ENCODE assay signal across 14 cellular contexts in the genomic region with DNA sequence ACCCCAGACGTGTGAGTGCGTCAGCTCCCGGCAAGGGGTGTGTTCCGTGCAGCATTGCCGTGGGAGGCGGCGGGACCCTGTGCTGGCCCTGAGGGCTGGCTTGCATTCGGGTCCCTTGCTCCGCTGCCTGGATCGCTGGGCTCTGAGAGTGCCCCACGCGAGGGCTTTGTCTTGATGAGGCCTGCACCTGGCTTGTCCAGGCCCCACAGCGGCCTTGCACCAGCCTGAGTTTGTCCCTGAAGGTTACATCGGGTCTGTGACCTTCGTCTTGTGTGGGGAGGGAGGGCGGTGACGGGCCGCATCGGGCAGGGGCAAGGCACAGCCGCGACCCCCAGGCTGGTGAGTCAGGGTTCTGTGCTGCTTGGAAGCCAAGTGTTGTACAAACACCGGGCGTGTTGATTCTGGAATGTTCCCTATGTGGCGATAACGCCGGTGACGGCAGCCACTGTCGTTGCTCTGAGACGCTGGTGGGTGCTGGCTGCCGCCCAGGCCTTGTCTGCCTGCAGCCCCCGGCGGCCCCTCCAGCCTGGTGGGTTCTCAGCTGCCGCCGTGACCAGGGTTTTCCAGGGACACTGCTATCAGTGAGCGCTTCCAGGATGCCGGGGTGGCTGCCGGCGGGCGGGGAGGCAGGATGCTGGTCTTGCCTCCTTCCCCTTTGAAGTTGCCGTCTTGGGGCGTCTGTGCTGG. TPM values are rescaled to one million over a fixed set of nuclear protein-coding genes. Genes with fewer than 3 reads are reported as not detected.
A peak's percentile ranks its signal among the peaks of the same experiment; 100 is the strongest.
DNase-seq lines count a peak whose midpoint lies in the region; ATAC-seq and TF ChIP-seq lines count a peak whose summit lies in the region.
"Had no signal": no experiment of that assay in that cellular context is flagged by ENCODE, and none has a peak within 500 bp of the region (broad histone marks: within the 10 kb centered on the region; RNA-seq: fewer than 3 reads in every experiment).

No MANE protein-coding gene starts in this region.

- H4K91ac ChIP-seq in H9 (ENCODE audit: insufficient read length, low read depth, low read length): no peak overlapping the region

- peak overlapping the region in 2 of 3 experiments; percentile 75; a peak in 3 of 7 replicates for H3K27ac Mint-ChIP-seq in H9
- H3K27ac Mint-ChIP-seq: stimulated activated naive B cell treated with anti-CD40 and anti-IgM and Interleukin-4, amounts not matched to agents 10 μg/mL and 1 μg/mL and 100 μg/mL, for 72 hours had no signal

- no peaks in the 10 kb centered on the region for H3K27me3 ChIP-seq in H9 (ENCODE audit: insufficient read depth, low read length)
- H3K27me3 ChIP-seq in right atrium auricular region: no peaks in the 10 kb centered on the region
- no peaks in the 10 kb centered on the region for H3K27me3 ChIP-seq in effector memory CD4-positive, alpha-beta T cell (replicated peaks; ENCODE audit: control insufficient read depth, insufficient read depth, low read length, poor library complexity, severe bottlenecking)

- no peaks in the 10 kb centered on the region for H4K20me1 ChIP-seq in H9 (ENCODE audit: control insufficient read depth, insufficient read depth, insufficient read length)

- H3K9me3 Mint-ChIP-seq in H9: no peaks in the 10 kb centered on the region
- H3K9me3 Mint-ChIP-seq: stimulated activated naive B cell treated with anti-CD40 and anti-IgM and Interleukin-4, amounts not matched to agents 10 μg/mL and 1 μg/mL and 100 μg/mL, for 72 hours had no signal

- no peak overlapping the region for H2BK120ac ChIP-seq in H9 (ENCODE audit: low read depth, low read length, poor library complexity, severe bottlenecking)

- TF ChIP-seq CTCF in H9 (conservative IDR thresholded peaks at IDR 0.05) (no peak), right atrium auricular region (IDR thresholded peaks at IDR 0.05) (no peak), retinal pigment epithelial cell (conservative IDR thresholded peaks at IDR 0.05; ENCODE audit: low read depth, low read length) (no peak)

- no peak overlapping the region for H3K9ac ChIP-seq in H9 (ENCODE audit: extremely low read depth, insufficient read length, low read length)

- H3K79me1 ChIP-seq in H9 (ENCODE audit: insufficient read depth, low read depth, low read length, poor library complexity, severe bottlenecking): no peaks in the 10 kb centered on the region

- H2BK15ac ChIP-seq in H9 (ENCODE audit: low read depth, low read length): no peak overlapping the region

- no peak overlapping the region for H3K4me3 Mint-ChIP-seq in H9
- H3K4me3 Mint-ChIP-seq: stimulated activated naive B cell treated with anti-CD40 and anti-IgM and Interleukin-4, amounts not matched to agents 10 μg/mL and 1 μg/mL and 100 μg/mL, for 72 hours had no signal

- H3K36me3 Mint-ChIP-seq in H9 (ENCODE audit: insufficient read depth in 1 of 3, low read depth in 3 of 3): peaks cover 0 to 4% (median 0%) of the 10 kb centered on the region in 3 experiments; a peak in 3 of 7 replicates

- H3K4ac ChIP-seq in H9 (ENCODE audit: low read depth, low read length): no peak overlapping the region

- H3K18ac ChIP-seq in H9 (ENCODE audit: insufficient read length, low read depth, low read length): peak overlapping the region; percentile 11

- no peak overlapping the region for H2AK5ac ChIP-seq in H9 (ENCODE audit: insufficient read length, low read length)

- no CpG with 5 or more reads among the region's 41 CpGs for WGBS in H9 (ENCODE audit: extremely low coverage, insufficient read length, low lambda C conversion rate)

- H2BK12ac ChIP-seq in H9 (ENCODE audit: insufficient read length, low read depth, low read length): no peak overlapping the region

- H3K27ac ChIP-seq in H9 (ENCODE audit: insufficient read length, low read depth, low read length): no peak overlapping the region
- peak overlapping the region; percentile 60 to 62 for H3K27ac ChIP-seq in right atrium auricular region
- no peak overlapping the region for H3K27ac ChIP-seq in effector memory CD4-positive, alpha-beta T cell (ENCODE audit: insufficient read depth, low read length, poor library complexity, severe bottlenecking)

- H2BK20ac ChIP-seq in H9 (ENCODE audit: low read depth, low read length, poor library complexity, severe bottlenecking): no peak overlapping the region

- no peaks in the 10 kb centered on the region for H3K9me3 ChIP-seq in H9 (ENCODE audit: control insufficient read depth, low read depth, low read length)
- no peaks in the 10 kb centered on the region for H3K9me3 ChIP-seq in right atrium auricular region
- no peaks in the 10 kb centered on the region for H3K9me3 ChIP-seq in effector memory CD4-positive, alpha-beta T cell (ENCODE audit: control insufficient read depth, low read length)

- no peak overlapping the region for H2AFZ ChIP-seq in H9 (ENCODE audit: low read length)

- H3K4me1 ChIP-seq in H9 (ENCODE audit: insufficient read depth, low read length) (no peaks in the 10 kb centered on the region), right atrium auricular region (peaks cover 0 to 22% of the 10 kb centered on the region in 2 donors)
- no peaks in the 10 kb centered on the region for H3K4me1 ChIP-seq in effector memory CD4-positive, alpha-beta T cell (ENCODE audit: control insufficient read depth, insufficient read depth, low read length, poor library complexity, severe bottlenecking)

- no peak overlapping the region for H3K56ac ChIP-seq in H9 (ENCODE audit: insufficient read length, low read depth, low read length)

- no peak overlapping the region for H4K8ac ChIP-seq in H9 (replicated peaks; ENCODE audit: insufficient read length, low read depth, low read length)

- no peak overlapping the region for H3T11ph ChIP-seq in H9 (ENCODE audit: low read length)

- H3K23ac ChIP-seq in H9 (ENCODE audit: insufficient read length, low read depth, low read length): no peak overlapping the region

- H4K5ac ChIP-seq in H9 (ENCODE audit: insufficient read length, low read depth, low read length): no peak overlapping the region

- no peak for ATAC-seq in GM19023 (IDR thresholded peaks at IDR 0.05; ENCODE audit: unreplicated experiment)
- ATAC-seq: stimulated activated naive B cell treated with anti-CD40 and anti-IgM and Interleukin-4, amounts not matched to agents 10 μg/mL and 1 μg/mL and 100 μg/mL, for 72 hours had no signal

- peaks cover under 1% of the 10 kb centered on the region for H3K36me3 ChIP-seq in right atrium auricular region
- no peaks in the 10 kb centered on the region for H3K36me3 ChIP-seq in effector memory CD4-positive, alpha-beta T cell (ENCODE audit: control insufficient read depth, insufficient read depth, low read length)

- H3K4me3 ChIP-seq in right atrium auricular region: no peak overlapping the region
- H3K4me3 ChIP-seq in retinal pigment epithelial cell (ENCODE audit: low read length): no peak overlapping the region
- no peak overlapping the region for H3K4me3 ChIP-seq in effector memory CD4-positive, alpha-beta T cell (ENCODE audit: insufficient read depth, low read depth, low read length, poor library complexity, severe bottlenecking)

- no peaks in the 10 kb centered on the region for H3K23me2 ChIP-seq in H9 (ENCODE audit: insufficient read length, low read depth, low read length, poor library complexity, severe bottlenecking)

- DNase-seq in H9 (no peak), astrocyte of the hippocampus (ENCODE audit: low read depth, low spot score) (peak; percentile 95), right atrium auricular region (ENCODE audit: low spot score) (peak; percentile 90), retinal pigment epithelial cell (ENCODE audit: low read depth) (peak; percentile 51), hypothalamus (lab: John Stamatoyannopoulos, UW) (no peak), NOMO-1 treated with DMSO at 0.1 percent for 48 hours (lab: John Stamatoyannopoulos, UW; ENCODE audit: unreplicated experiment) (no peak)
- no peak for DNase-seq in effector memory CD4-positive, alpha-beta T cell
- DNase-seq: activated T-cell treated with anti-CD3 and anti-CD28 coated beads for 4 hours; cerebellar nuclear complex; midbrain; NCI-H1105 treated with DMSO at 0.1 percent for 48 hours; stimulated activated CD4-positive, alpha-beta T cell treated with anti-CD3 and anti-CD28 coated beads, Interleukin-15, amount 100 ng/mL, for 24 hours; stimulated activated naive B cell treated with anti-CD40 and anti-IgM and Interleukin-4, amounts not matched to agents 10 μg/mL and 1 μg/mL and 100 μg/mL, for 72 hours had no signal

- H3K4me1 Mint-ChIP-seq in H9: no peaks in the 10 kb centered on the region
- H3K4me1 Mint-ChIP-seq: stimulated activated naive B cell treated with anti-CD40 and anti-IgM and Interleukin-4, amounts not matched to agents 10 μg/mL and 1 μg/mL and 100 μg/mL, for 72 hours had no signal

- H3K27me3 Mint-ChIP-seq in H9 (ENCODE audit: low read depth): no peaks in the 10 kb centered on the region
- H3K27me3 Mint-ChIP-seq: stimulated activated naive B cell treated with anti-CD40 and anti-IgM and Interleukin-4, amounts not matched to agents 10 μg/mL and 1 μg/mL and 100 μg/mL, for 72 hours had no signal

- H2BK5ac ChIP-seq in H9 (ENCODE audit: insufficient read length, low read length): no peak overlapping the region

- no peaks in the 10 kb centered on the region for H3K79me2 ChIP-seq in H9 (ENCODE audit: insufficient read depth, low read length)

- no peak overlapping the region for H3K14ac ChIP-seq in H9 (ENCODE audit: insufficient read depth, low read length)

- H3K4me2 ChIP-seq in H9 (ENCODE audit: insufficient read depth, insufficient read length, low read length): no peak overlapping the region

RNA-seq across cellular contexts. Expression of a gene that starts 42.9 kb away (rescaled TPM):
- 74.3 and 76.4 TPM in 2 replicates for total RNA-seq in H9 (2021)
- total RNA-seq in right atrium auricular region: 10 to 100 TPM; 15.9 to 18.8 TPM

Comparison
In these comparisons a context has a peak if more than half of its experiments do, and no peak if none do; other contexts are left out.
1. DNase-seq: peak in astrocyte of the hippocampus (single experiment), right atrium auricular region (single experiment) and retinal pigment epithelial cell (single experiment); none in H9 (single experiment), hypothalamus (0 of 51), NOMO-1 treated with DMSO at 0.1 percent for 48 hours (single experiment) and effector memory CD4-positive, alpha-beta T cell (0 of 3).
2. H3K27ac ChIP-seq: peak in right atrium auricular region (2 of 2); none in H9 (single experiment) and effector memory CD4-positive, alpha-beta T cell (single experiment).